In genomic region chr17:60149691-60150582, GRCh38 we compare ENCODE assay signal across 8 cellular contexts. TPM values are rescaled to one million over a fixed set of nuclear protein-coding genes. Genes with fewer than 3 reads are reported as not detected.
DNase-seq lines count a peak whose midpoint lies in the region; ATAC-seq and TF ChIP-seq lines count a peak whose summit lies in the region.

CA4 (plus strand) TSS chr17:60149973; CDS start chr17:60150035, 62 bp downstream.

- peaks cover 13% of the 10 kb centered on the region for H3F3A ChIP-seq in GM23338 (replicated peaks; ENCODE audit: low read depth)

- peak; percentile 48 for ATAC-seq in GM23338
- ATAC-seq in heart right ventricle = peak in 6 of 8 donors; percentile 30 to 52 (median 45)
- no peak for ATAC-seq in GM18909 (IDR thresholded peaks at IDR 0.05; ENCODE audit: poor library complexity, unreplicated experiment)
- ATAC-seq in HG03342 (IDR thresholded peaks at IDR 0.05; ENCODE audit: unreplicated experiment) = no peak

- DNase-seq in GM23338 (ENCODE audit: low spot score) (peak; percentile 72), Peyer's patch (no peak), heart right ventricle (peak in 1 of 2 donors; percentile 41), prostate gland (ENCODE audit: low spot score) (no peak), CD14-positive monocyte (ENCODE audit: low spot score) (no peak), HEK293T (ENCODE audit: extremely low spot score) (no peak)

- H3K79me2 ChIP-seq in GM23338 (replicated peaks; ENCODE audit: insufficient read depth) = no peaks in the 10 kb centered on the region

- no peaks in the 10 kb centered on the region for H4K20me1 ChIP-seq in GM23338 (replicated peaks; ENCODE audit: insufficient read depth)

- H3K27me3 Mint-ChIP-seq in GM23338 (ENCODE audit: insufficient read depth, low read depth, poor library complexity) (peaks cover 47% of the 10 kb centered on the region), CD14-positive monocyte (ENCODE audit: low read depth in 3 of 3) (peaks cover 77 to 87% (median 82%) of the 10 kb centered on the region in 3 donors)

- no peaks in the 10 kb centered on the region for H3K36me3 Mint-ChIP-seq in GM23338 (ENCODE audit: low read depth)
- H3K36me3 Mint-ChIP-seq in CD14-positive monocyte = peaks cover 0 to 1% of the 10 kb centered on the region in 2 donors

- H3K4me3 Mint-ChIP-seq in GM23338 (peak within 1 kb of the TSS; percentile 74), CD14-positive monocyte (peak within 1 kb of the TSS in 1 of 2 donors; percentile 86)

- H3K27ac Mint-ChIP-seq in GM23338 = no peak within 1 kb of the TSS
- H3K27ac Mint-ChIP-seq in CD14-positive monocyte = peak within 1 kb of the TSS in 1 of 7 donors; percentile 3

- H3K4me3 ChIP-seq in GM23338 (peak within 1 kb of the TSS; percentile 73), Peyer's patch (peak within 1 kb of the TSS in 3 of 4 donors; percentile 22 to 34 (median 32)), heart right ventricle (peak within 1 kb of the TSS; percentile 32 to 64 (median 52)), prostate gland (peak within 1 kb of the TSS; percentile 4 to 14)

- POLR2A ChIA-PET in HEK293T (lab: Yijun Ruan, JAX) = interaction anchor here (1.4 kb wide), 1 partner anchor 72 kb away, joined by 3 read pairs; no protein-coding TSS in a partner anchor

- H3K36me3 ChIP-seq in GM23338 (ENCODE audit: insufficient read depth) (no peaks in the 10 kb centered on the region), Peyer's patch (no peaks in the 10 kb centered on the region), heart right ventricle (no peaks in the 10 kb centered on the region), prostate gland (no peaks in the 10 kb centered on the region)

- H2AFZ ChIP-seq in GM23338 = peak within 1 kb of the TSS; percentile 86

- TF ChIP-seq POLR2A in Peyer's patch (IDR thresholded peaks at IDR 0.05) (no peak), prostate gland (IDR thresholded peaks at IDR 0.05) (no peak)

- H3K4me1 Mint-ChIP-seq in GM23338 (peaks cover 33% of the 10 kb centered on the region), CD14-positive monocyte (peaks cover 17% of the 10 kb centered on the region)

- H3K9me2 ChIP-seq in GM23338 (ENCODE audit: insufficient read depth) = no peaks in the 10 kb centered on the region

- H3K4me2 ChIP-seq in GM23338 = peak within 1 kb of the TSS; percentile 95

- H3K27me3 ChIP-seq in GM23338 (ENCODE audit: insufficient read depth) (peaks cover 65% of the 10 kb centered on the region), Peyer's patch (peaks cover 0 to 25% of the 10 kb centered on the region in 2 donors), heart right ventricle (peaks cover 16 to 89% (median 75%) of the 10 kb centered on the region in 7 donors), prostate gland (replicated peaks; ENCODE audit: insufficient read depth) (peaks cover 3% of the 10 kb centered on the region)

- 2 to 3% methylated on average over 79 to 81 of the region's 81 CpGs for WGBS in heart right ventricle, 2 donors
- 4% methylated on average over 59 of the region's 81 CpGs for WGBS in prostate gland

- peaks cover 32% of the 10 kb centered on the region for H3K4me1 ChIP-seq in GM23338 (ENCODE audit: insufficient read depth)
- H3K4me1 ChIP-seq in Peyer's patch = peaks cover 0 to 23% (median 4%) of the 10 kb centered on the region in 4 donors
- H3K4me1 ChIP-seq in heart right ventricle = peaks cover 9 to 68% (median 41%) of the 10 kb centered on the region in 9 donors
- H3K4me1 ChIP-seq in prostate gland (replicated peaks) = no peaks in the 10 kb centered on the region

- H3K9me3 Mint-ChIP-seq in GM23338 (no peaks in the 10 kb centered on the region; the same call in 2 of the 3 replicates), CD14-positive monocyte (peaks cover 0 to 21% (median 5%) of the 10 kb centered on the region in 7 donors)

- CTCF ChIA-PET in HEK293T (lab: Yijun Ruan, JAX) = interaction anchor here (0.7 to 0.9 kb wide), 2 partner anchors 8 to 185 kb away, joined by 3 read pairs; no protein-coding TSS in a partner anchor

- TF ChIP-seq CTCF in GM23338 (conservative IDR thresholded peaks at IDR 0.05; ENCODE audit: low read depth in 2 of 2) = no peak
- TF ChIP-seq CTCF in Peyer's patch (IDR thresholded peaks at IDR 0.05) = no peak
- TF ChIP-seq CTCF in heart right ventricle (IDR thresholded peaks at IDR 0.05) = no peak
- TF ChIP-seq CTCF in prostate gland (IDR thresholded peaks at IDR 0.05) = no peak
- TF ChIP-seq CTCF in CD14-positive monocyte (IDR thresholded peaks at IDR 0.05) = no peak

- no peaks in the 10 kb centered on the region for H3K9me3 ChIP-seq in Peyer's patch
- no peaks in the 10 kb centered on the region for H3K9me3 ChIP-seq in heart right ventricle
- H3K9me3 ChIP-seq in prostate gland = no peaks in the 10 kb centered on the region

- intact Hi-C loops in heart right ventricle (cut with DNase I) = loop anchor here in 5 of 10 donors (2.0 to 10.0 kb wide), 3 partner anchors 21 to 285 kb away; no protein-coding TSS in a partner anchor
- intact Hi-C loops in prostate gland (cut with DNase I) = loop anchor here (10.0 kb wide), 1 partner anchor 285 kb away; no protein-coding TSS in a partner anchor
- intact Hi-C loops in CD14-positive monocyte (cut with micrococcal nuclease) = loop anchor here in 1 of 2 donors (10.0 kb wide), 1 partner anchor 285 kb away; no protein-coding TSS in a partner anchor

- no peak within 1 kb of the TSS for H3K27ac ChIP-seq in GM23338 (ENCODE audit: low read depth)
- no peak within 1 kb of the TSS for H3K27ac ChIP-seq in Peyer's patch
- peak within 1 kb of the TSS in 9 of 10 donors; percentile 19 to 80 (median 68) for H3K27ac ChIP-seq in heart right ventricle
- H3K27ac ChIP-seq in prostate gland = no peak within 1 kb of the TSS

TF ChIP-seq in GM23338, 12 proteins besides CTCF, POLR2A, EP300 and RAD21 (continues in another document):
- TF ChIP-seq POLR2AphosphoS5 (IDR thresholded peaks at IDR 0.05; ENCODE audit: low read depth) (peak; percentile 30; the same call in 1 of the 2 replicates), JUNB (IDR thresholded peaks at IDR 0.05; ENCODE audit: unreplicated experiment) (no peak), ZNF331 (CRISPR knock-in tag; IDR thresholded peaks at IDR 0.05; ENCODE audit: low read depth) (no peak)

TF ChIP-seq in HEK293T, 16 proteins besides CTCF, POLR2A, EP300 and RAD21:
- TF ChIP-seq CTBP1 (IDR thresholded peaks at IDR 0.05; ENCODE audit: borderline replicate concordance) (no peak), ELF4 (IDR thresholded peaks at IDR 0.05) (no peak), SUZ12 (IDR thresholded peaks at IDR 0.05) (no peak), FOXA1 (IDR thresholded peaks at IDR 0.05) (no peak), BHLHE40 (IDR thresholded peaks at IDR 0.05; ENCODE audit: borderline replicate concordance) (no peak), ARNT (IDR thresholded peaks at IDR 0.05) (no peak), L3MBTL2 (conservative IDR thresholded peaks at IDR 0.05) (no peak), PKNOX1 (IDR thresholded peaks at IDR 0.05) (no peak), LEF1 (IDR thresholded peaks at IDR 0.05; ENCODE audit: borderline replicate concordance) (no peak), HDGF (IDR thresholded peaks at IDR 0.05; ENCODE audit: borderline replicate concordance) (no peak), SP1 (IDR thresholded peaks at IDR 0.05) (no peak), FOXM1 (IDR thresholded peaks at IDR 0.05; ENCODE audit: borderline replicate concordance) (no peak), NFRKB (IDR thresholded peaks at IDR 0.05) (no peak), TARDBP (IDR thresholded peaks at IDR 0.05) (no peak)

RNA-seq across cellular contexts. Expression of gene CA4, which starts in this region (rescaled TPM):
- 4.9 and 8.2 TPM in 2 replicates for total RNA-seq in GM23338 (2014; rRNA removed; shearing (Covaris generic))
- polyA plus RNA-seq in GM23338 (2016; fragmentation: Nextera tagmentation; extraction: Ambion mirVana) = 7.6 and 9.4 TPM in 2 replicates
- total RNA-seq in Peyer's patch = 10 to 100 TPM in 2 of 4 donors, 1 to 10 TPM in 1, not detected in 1; 1.6 to 18.4 (median 12.3) TPM
- 10 to 100 TPM in 7 of 10 donors, 1 to 10 TPM in 3; 5.7 to 35.1 (median 14.4) TPM for total RNA-seq in heart right ventricle
- polyA plus RNA-seq in heart right ventricle = 10 to 100 TPM; 38.6 to 57.8 TPM
- 1 to 10 TPM in 1 of 2 donors, under 1 TPM in 1; 0.96 to 4.7 TPM for total RNA-seq in prostate gland
- polyA plus RNA-seq in CD14-positive monocyte = not detected

Comparison
In these comparisons a context has a peak if more than half of its experiments do, and no peak if none do; other contexts are left out.
1. ATAC-seq: peak in GM23338 (single experiment) and heart right ventricle (6 of 8); none in GM18909 (single experiment) and HG03342 (single experiment).
2. H3K27ac ChIP-seq: peak in heart right ventricle (9 of 10); none in GM23338 (single experiment), Peyer's patch (0 of 4) and prostate gland (0 of 2).
3. H3K4me3 ChIP-seq: peak in every context shown above with its lines; median percentile 73 in GM23338; 52 in heart right ventricle; 32 in Peyer's patch; 9 in prostate gland.